Comparison of ENCODE assay signal across 9 cellular contexts in genomic region chr5:95027151-95027721, GRCh38.
DNase-seq lines count a peak whose midpoint lies in the region; ATAC-seq, FAIRE-seq and TF ChIP-seq lines count a peak whose summit lies in the region.
"Had no signal": no experiment of that assay in that cellular context is flagged by ENCODE, and none has a peak within 500 bp of the region (broad histone marks: within the 10 kb centered on the region; RNA-seq: fewer than 3 reads in every experiment).

No MANE protein-coding gene starts in this region.

- H3K79me2 ChIP-seq in MM.1S (ENCODE audit: low read length): no peaks in the 10 kb centered on the region
- peaks cover 71% of the 10 kb centered on the region for H3K79me2 ChIP-seq in endothelial cell of umbilical vein (ENCODE audit: control insufficient read depth, insufficient read depth, low read length)
- H3K79me2 ChIP-seq in PC-9 (ENCODE audit: low read depth): no peaks in the 10 kb centered on the region

- H3K4me1 ChIP-seq in MM.1S (ENCODE audit: low read length) (peaks cover 21% of the 10 kb centered on the region), endothelial cell of umbilical vein (ENCODE audit: control insufficient read depth, extremely low read depth, insufficient read depth, low read length) (peaks cover 33% of the 10 kb centered on the region), PC-9 (replicated peaks; ENCODE audit: insufficient read depth) (no peaks in the 10 kb centered on the region), BE2C (no peaks in the 10 kb centered on the region)

- peak overlapping the region; percentile 38; the same call in 1 of the 2 replicates for H3K4me2 ChIP-seq in MM.1S (ENCODE audit: low read depth, low read length)
- no peak overlapping the region for H3K4me2 ChIP-seq in endothelial cell of umbilical vein (ENCODE audit: insufficient read depth, low read length)
- no peak overlapping the region for H3K4me2 ChIP-seq in PC-9

- intact Hi-C loops in endothelial cell of umbilical vein (cut with micrococcal nuclease): loop anchor here (1.0 kb wide), 1 partner anchor 528 kb away; the partner anchor contains the start of gene ARSK
- intact Hi-C loops in PC-9 (cut with micrococcal nuclease; ENCODE audit: unreplicated experiment): no loop called here

- no peak for FAIRE-seq in endothelial cell of umbilical vein (lab: Jason Lieb, UNC)

- H2AFZ ChIP-seq in MM.1S (ENCODE audit: low read length) (peak overlapping the region; percentile 32), endothelial cell of umbilical vein (ENCODE audit: low read depth, low read length) (no peak overlapping the region), PC-9 (no peak overlapping the region)

- dilution Hi-C loops in endothelial cell of umbilical vein (cut with MboI; ENCODE audit: extremely low pct_ligation_motif_present, low sequenced_read_pairs): no loop called here

- no peaks in the 10 kb centered on the region for H3K9me3 ChIP-seq in MM.1S (replicated peaks; ENCODE audit: insufficient read depth, low read length)
- no peaks in the 10 kb centered on the region for H3K9me3 ChIP-seq in endothelial cell of umbilical vein (replicated peaks; ENCODE audit: control insufficient read depth, insufficient read depth, low read length)
- H3K9me3 ChIP-seq in PC-9 (ENCODE audit: insufficient read depth, low read depth): no peaks in the 10 kb centered on the region
- no peaks in the 10 kb centered on the region for H3K9me3 ChIP-seq in BE2C

- H3K4me3 ChIP-seq in MM.1S (ENCODE audit: low read length): 0 out of 2 replicates have a peak overlapping the region, but pooled peaks have one; percentile 2
- H3K4me3 ChIP-seq in endothelial cell of umbilical vein (replicated peaks in 1 of 3; ENCODE audit: insufficient read depth in 1 of 3, low read depth in 1 of 3, low read length in 3 of 3): no peak overlapping the region
- H3K4me3 ChIP-seq in PC-9: no peak overlapping the region
- H3K4me3 ChIP-seq in BE2C (ENCODE audit: low read depth, low read length): no peak overlapping the region

- no peaks in the 10 kb centered on the region for H3K36me3 ChIP-seq in MM.1S (replicated peaks; ENCODE audit: insufficient read depth, low read length)
- H3K36me3 ChIP-seq in endothelial cell of umbilical vein (ENCODE audit: control insufficient read depth in 2 of 2, extremely low read depth in 1 of 2, insufficient read depth in 2 of 2, low read length in 2 of 2): no peaks in the 10 kb centered on the region
- H3K36me3 ChIP-seq in PC-9 (ENCODE audit: low read depth): no peaks in the 10 kb centered on the region
- no peaks in the 10 kb centered on the region for H3K36me3 ChIP-seq in BE2C

- H3K9ac ChIP-seq in MM.1S (ENCODE audit: low read length) (no peak overlapping the region), endothelial cell of umbilical vein (replicated peaks; ENCODE audit: extremely low read depth, insufficient read depth, low read length) (no peak overlapping the region)

- H3K27me3 ChIP-seq in MM.1S (replicated peaks; ENCODE audit: insufficient read depth, low read length) (no peaks in the 10 kb centered on the region), endothelial cell of umbilical vein (ENCODE audit: control insufficient read depth in 2 of 2, insufficient read depth in 2 of 2, low read length in 2 of 2) (no peaks in the 10 kb centered on the region), PC-9 (ENCODE audit: insufficient read depth, low read depth) (no peaks in the 10 kb centered on the region), BE2C (peaks cover 2% of the 10 kb centered on the region; the same call in 1 of the 2 replicates)

- TF ChIP-seq POLR2A in endothelial cell of umbilical vein (IDR thresholded peaks at IDR 0.05; ENCODE audit: low read depth, low read length): no peak

- H3F3A ChIP-seq in MM.1S (ENCODE audit: insufficient read depth, low read length) (no peaks in the 10 kb centered on the region), PC-9 (ENCODE audit: insufficient read depth, low read depth) (no peaks in the 10 kb centered on the region; the same call in 1 of the 2 replicates)

- TF ChIP-seq CTCF in MM.1S (IDR thresholded peaks at IDR 0.05; ENCODE audit: low read length): no peak
- TF ChIP-seq CTCF in endothelial cell of umbilical vein (IDR thresholded peaks at IDR 0.05; ENCODE audit: extremely low read depth in 1 of 2, insufficient read depth in 1 of 2, low read depth in 1 of 2, low read length in 2 of 2): no peak
- TF ChIP-seq CTCF in PC-9 (conservative IDR thresholded peaks at IDR 0.05): no peak
- no peak for TF ChIP-seq CTCF in BE2C (IDR thresholded peaks at IDR 0.05; ENCODE audit: low read depth, low read length)

- POLR2A ChIA-PET in endothelial cell of umbilical vein (lab: Charles Lee): no interaction called here
- POLR2A ChIA-PET in PC-9 (lab: Charles Lee; ENCODE audit: unreplicated experiment): no interaction called here

- CTCF ChIA-PET in endothelial cell of umbilical vein (lab: Charles Lee): interaction anchor here (0.8 to 2.7 kb wide), 4 partner anchors 58 to 202 kb away, joined by 3 to 8 read pairs (median 4); no protein-coding TSS in a partner anchor
- CTCF ChIA-PET in PC-9 (lab: Charles Lee): no interaction called here

- H3K9me2 ChIP-seq in MM.1S (replicated peaks; ENCODE audit: insufficient read depth, low read length): no peaks in the 10 kb centered on the region
- H3K9me2 ChIP-seq in PC-9 (ENCODE audit: insufficient read depth): no peaks in the 10 kb centered on the region

- no TSS peak for BruUV-seq in endothelial cell of umbilical vein (replicated peaks; lab: Mats Ljungman, UMichigan)
- no TSS peak for BruUV-seq in PC-9 (replicated peaks; lab: Mats Ljungman, UMichigan)

- no peaks in the 10 kb centered on the region for H3K9me1 ChIP-seq in endothelial cell of umbilical vein (replicated peaks; ENCODE audit: control insufficient read depth, extremely low read depth, insufficient read depth, low read length)

- H4K20me1 ChIP-seq in MM.1S (ENCODE audit: insufficient read depth, low read length) (no peaks in the 10 kb centered on the region), endothelial cell of umbilical vein (replicated peaks; ENCODE audit: control insufficient read depth, extremely low read depth, insufficient read depth, low read length) (peaks cover 15% of the 10 kb centered on the region), PC-9 (ENCODE audit: insufficient read depth) (no peaks in the 10 kb centered on the region)

- no peak overlapping the region; the same call in 1 of the 2 replicates for H3K27ac ChIP-seq in MM.1S (ENCODE audit: low read length)
- H3K27ac ChIP-seq in endothelial cell of umbilical vein (ENCODE audit: insufficient read depth, low read depth, low read length): no peak overlapping the region
- H3K27ac ChIP-seq in PC-9: no peak overlapping the region

- ATAC-seq in GM21447 (IDR thresholded peaks at IDR 0.05; ENCODE audit: unreplicated experiment): peak; percentile 47

- peak; percentile 71 for DNase-seq in GF-D8 (lab: John Stamatoyannopoulos, UW)
- no peak for DNase-seq in MM.1S
- DNase-seq in endothelial cell of umbilical vein (ENCODE audit: low read depth, low spot score): peak; percentile 44
- no peak for DNase-seq in HUDEP-2 (lab: John Stamatoyannopoulos, UW; ENCODE audit: unreplicated experiment in 76 of 76)
- no peak for DNase-seq in PC-9
- DNase-seq in effector CD4-positive, alpha-beta T cell: no peak
- no peak for DNase-seq in BE2C
- DNase-seq: DMS153 had no signal

TF ChIP-seq in endothelial cell of umbilical vein, 7 proteins besides CTCF, POLR2A, EP300 and RAD21:
- no peak for TF ChIP-seq EZH2 (IDR thresholded peaks at IDR 0.05; ENCODE audit: borderline replicate concordance, low read depth, low read length, severe bottlenecking)
- TF ChIP-seq POLR2AphosphoS5 (IDR thresholded peaks at IDR 0.05; ENCODE audit: insufficient read depth, low read depth, low read length): peak; percentile 30
- TF ChIP-seq, protein P1, sequence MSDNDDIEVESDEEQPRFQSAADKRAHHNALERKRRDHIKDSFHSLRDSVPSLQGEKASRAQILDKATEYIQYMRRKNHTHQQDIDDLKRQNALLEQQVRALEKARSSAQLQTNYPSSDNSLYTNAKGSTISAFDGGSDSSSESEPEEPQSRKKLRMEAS (IDR thresholded peaks at IDR 0.05; ENCODE audit: insufficient read depth, insufficient read length): no peak
- TF ChIP-seq JUN (IDR thresholded peaks at IDR 0.05; ENCODE audit: borderline replicate concordance, insufficient read depth, insufficient read length, low read depth): no peak
- TF ChIP-seq FOS (IDR thresholded peaks at IDR 0.05; ENCODE audit: borderline replicate concordance, insufficient read depth, low read length): no peak
- TF ChIP-seq MYC (IDR thresholded peaks at IDR 0.05; ENCODE audit: low read depth, low read length): no peak

Comparison
In these comparisons a context has a peak if more than half of its experiments do, and no peak if none do; other contexts are left out.
1. DNase-seq: peak in GF-D8 (single experiment) and endothelial cell of umbilical vein (single experiment); none in MM.1S (single experiment), HUDEP-2 (0 of 76), PC-9 (0 of 2), effector CD4-positive, alpha-beta T cell (single experiment) and BE2C (single experiment).